ENCODE assay signal across 11 cellular contexts in the genomic region with DNA sequence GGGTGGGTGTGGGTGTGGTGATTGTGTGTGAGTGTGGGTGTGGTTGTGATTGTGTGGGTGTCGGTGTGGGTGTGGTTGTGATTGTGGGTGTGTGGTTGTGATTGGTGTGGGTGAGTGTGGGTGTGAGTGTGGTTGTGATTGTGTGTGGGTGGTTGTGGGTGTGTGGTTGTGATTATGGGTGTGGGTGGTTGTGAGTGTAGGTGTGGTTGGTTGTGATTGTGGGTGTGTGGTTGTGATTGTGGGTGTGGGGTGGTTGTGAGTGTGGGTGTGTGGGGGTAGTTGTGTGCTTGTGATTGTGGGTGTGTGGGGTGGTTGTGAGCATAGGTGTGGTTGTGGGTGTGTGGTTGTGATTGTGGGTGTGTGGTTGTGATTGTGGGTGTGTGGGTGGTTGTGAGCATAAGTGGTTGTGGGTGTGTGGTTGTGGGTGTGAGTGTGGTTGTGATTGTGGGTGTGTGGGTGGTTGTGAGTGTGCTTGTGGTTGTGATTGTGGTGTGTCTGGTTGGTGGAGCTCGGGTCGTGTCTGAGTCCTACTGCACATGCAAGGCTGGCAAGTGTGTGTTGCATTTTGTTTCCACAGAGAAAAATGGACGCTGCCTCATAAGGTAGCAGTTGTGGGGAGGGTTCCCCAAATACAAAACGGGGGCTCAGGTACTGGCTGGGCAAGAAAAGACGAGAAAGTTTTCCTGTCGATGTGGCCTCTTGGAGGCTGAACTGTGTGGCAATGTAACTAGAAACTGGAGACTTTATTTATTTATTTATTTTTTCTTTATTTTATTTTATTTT.
DNase-seq lines count a peak whose midpoint lies in the region; ATAC-seq and TF ChIP-seq lines count a peak whose summit lies in the region.
"Had no signal": no experiment of that assay in that cellular context is flagged by ENCODE, and none has a peak within 500 bp of the region (broad histone marks: within the 10 kb centered on the region; RNA-seq: fewer than 3 reads in every experiment).

No MANE protein-coding gene starts in this region.

- peak overlapping the region; percentile 60 for H3K27ac Mint-ChIP-seq in activated CD4-positive, alpha-beta memory T cell treated with anti-CD3 and anti-CD28 coated beads for 36 hours

- peak overlapping the region; percentile 51 for H3K4me3 Mint-ChIP-seq in activated CD4-positive, alpha-beta memory T cell treated with anti-CD3 and anti-CD28 coated beads for 36 hours

- H3K9me3 ChIP-seq in mucosa of descending colon: no peaks in the 10 kb centered on the region
- H3K9me3 ChIP-seq: SJCRH30, tibial nerve had no signal

- peaks cover 3% of the 10 kb centered on the region for H3K4me1 Mint-ChIP-seq in activated CD4-positive, alpha-beta memory T cell treated with anti-CD3 and anti-CD28 coated beads for 36 hours (ENCODE audit: low read depth)

- no peak overlapping the region for H3K4me3 ChIP-seq in foreskin fibroblast (ENCODE audit: low read depth in 1 of 2, low read length in 2 of 2)
- H3K4me3 ChIP-seq in mucosa of descending colon: no peak overlapping the region
- H3K4me3 ChIP-seq: SJCRH30, tibial nerve had no signal

- POLR2A ChIA-PET in GM10248 (lab: Yijun Ruan, JAX): no interaction called here
- POLR2A ChIA-PET in activated CD4-positive, alpha-beta memory T cell treated with anti-CD3 and anti-CD28 coated beads for 36 hours (lab: Charles Lee): no interaction called here

- TF ChIP-seq CTCF in GM10248 (IDR thresholded peaks at IDR 0.05; ENCODE audit: control extremely low read depth, extremely low read depth, low read depth, missing control alignments): no peak
- no peak for TF ChIP-seq CTCF in foreskin fibroblast (IDR thresholded peaks at IDR 0.05; ENCODE audit: low read depth, low read length)
- TF ChIP-seq CTCF in mucosa of descending colon (IDR thresholded peaks at IDR 0.05): no peak

- intact Hi-C loops in activated CD4-positive, alpha-beta memory T cell treated with anti-CD3 and anti-CD28 coated beads for 36 hours (cut with micrococcal nuclease): no loop called here
- intact Hi-C loops in mucosa of descending colon (cut with DNase I, micrococcal nuclease): no loop called here

- peaks cover 7% of the 10 kb centered on the region for H3K36me3 Mint-ChIP-seq in activated CD4-positive, alpha-beta memory T cell treated with anti-CD3 and anti-CD28 coated beads for 36 hours

- H3K36me3 ChIP-seq in mucosa of descending colon (ENCODE audit: low read depth): no peaks in the 10 kb centered on the region
- H3K36me3 ChIP-seq: SJCRH30, tibial nerve had no signal

- ATAC-seq in GM21367 (IDR thresholded peaks at IDR 0.05; ENCODE audit: unreplicated experiment) (no peak), mucosa of descending colon (no peak), GM19455 (IDR thresholded peaks at IDR 0.05; ENCODE audit: unreplicated experiment) (no peak)

- H3K27me3 Mint-ChIP-seq in activated CD4-positive, alpha-beta memory T cell treated with anti-CD3 and anti-CD28 coated beads for 36 hours: peaks cover 3% of the 10 kb centered on the region

- DNase-seq in AG08395 (ENCODE audit: low spot score) (peak; percentile 2), GM10248 (ENCODE audit: extremely low spot score) (peak; percentile 38), foreskin fibroblast (peak; percentile 23 to 62), mucosa of descending colon (no peak), NOMO-1 treated with dmso at 0.1 percent for 144 hours (lab: John Stamatoyannopoulos, UW; ENCODE audit: unreplicated experiment) (no peak)
- DNase-seq in activated CD4-positive, alpha-beta memory T cell treated with anti-CD3 and anti-CD28 coated beads for 36 hours: peak; percentile 23
- DNase-seq: NCI-H1092 had no signal

- CTCF ChIA-PET in GM10248 (lab: Yijun Ruan, JAX): interaction anchor here (1.5 kb wide), 1 partner anchor 94 kb away, joined by 4 read pairs; no protein-coding TSS in a partner anchor
- CTCF ChIA-PET in activated CD4-positive, alpha-beta memory T cell treated with anti-CD3 and anti-CD28 coated beads for 36 hours (lab: Charles Lee): no interaction called here

- no peaks in the 10 kb centered on the region for H3K4me1 ChIP-seq in mucosa of descending colon (ENCODE audit: low read depth)
- H3K4me1 ChIP-seq: SJCRH30, tibial nerve had no signal

- H3K9me3 Mint-ChIP-seq in activated CD4-positive, alpha-beta memory T cell treated with anti-CD3 and anti-CD28 coated beads for 36 hours: peaks cover 22% of the 10 kb centered on the region

Comparison
In these comparisons a context has a peak if more than half of its experiments do, and no peak if none do; other contexts are left out.
1. DNase-seq: peak in AG08395 (single experiment), GM10248 (single experiment), activated CD4-positive, alpha-beta memory T cell treated with anti-CD3 and anti-CD28 coated beads for 36 hours (single experiment) and foreskin fibroblast (2 of 2); none in mucosa of descending colon (0 of 3) and NOMO-1 treated with dmso at 0.1 percent for 144 hours (single experiment).